9 cellular contexts compared by ENCODE assay signal in the genomic region with DNA sequence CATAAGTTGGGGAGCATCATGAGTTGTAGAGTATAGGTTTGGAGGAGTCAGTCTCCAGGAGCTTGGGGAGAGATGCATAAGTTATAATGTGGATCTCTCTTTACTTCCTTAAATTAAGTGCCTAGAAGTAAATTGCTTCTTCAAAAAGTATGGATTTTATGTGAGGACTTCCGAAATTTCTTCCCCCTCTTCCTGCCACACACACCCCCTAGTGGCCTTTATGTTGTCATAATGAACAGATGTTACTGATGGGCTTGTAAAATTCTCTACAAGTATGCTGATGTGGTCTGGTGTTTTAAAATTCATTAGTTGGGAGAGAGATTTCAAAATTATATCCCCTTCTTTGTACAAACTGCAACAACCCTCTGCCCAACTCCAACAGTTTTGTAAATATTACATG. TPM values are rescaled to one million over a fixed set of nuclear protein-coding genes. Genes with fewer than 3 reads are reported as not detected.
DNase-seq lines count a peak whose midpoint lies in the region; ATAC-seq, FAIRE-seq and TF ChIP-seq lines count a peak whose summit lies in the region.
"Had no signal": no experiment of that assay in that cellular context is flagged by ENCODE, and none has a peak within 500 bp of the region (broad histone marks: within the 10 kb centered on the region; RNA-seq: fewer than 3 reads in every experiment).

No MANE protein-coding gene starts in this region.

- TF ChIP-seq CTCF in Caco-2 (IDR thresholded peaks at IDR 0.05; ENCODE audit: insufficient read depth in 1 of 2, low read depth in 1 of 2, low read length in 1 of 2, severe bottlenecking in 1 of 2, unreplicated experiment in 1 of 2) (peak in 1 of 2 experiments; percentile 37), LNCAP (IDR thresholded peaks at IDR 0.05) (peak; percentile 46; the same call in 1 of the 2 replicates), astrocyte (IDR thresholded peaks at IDR 0.05; ENCODE audit: insufficient read depth, low read depth, low read length) (peak; percentile 48), lower lobe of right lung (IDR thresholded peaks at IDR 0.05) (peak; percentile 41)

- H3K9me3 Mint-ChIP-seq in Caco-2 (ENCODE audit: unreplicated experiment) (no peaks in the 10 kb centered on the region), astrocyte (ENCODE audit: unreplicated experiment) (no peaks in the 10 kb centered on the region)

- peak in 1 of 2 experiments; percentile 11 for DNase-seq in Caco-2
- DNase-seq in astrocyte (ENCODE audit: low read depth) = no peak
- DNase-seq in lower lobe of right lung = no peak
- no peak for DNase-seq in NCI-H1105 (lab: John Stamatoyannopoulos, UW)
- DNase-seq: activated effector memory CD4-positive, alpha-beta T cell treated with anti-CD3 and anti-CD28 coated beads, Interleukin-2, amount 50 U/mL, for 16 hours had no signal

- H3K36me3 ChIP-seq in Caco-2 (ENCODE audit: control insufficient read depth, insufficient read depth, low read length) (no peaks in the 10 kb centered on the region), astrocyte (ENCODE audit: insufficient read depth, low read length) (no peaks in the 10 kb centered on the region), lower lobe of right lung (peaks cover 3% of the 10 kb centered on the region)

- CTCF ChIA-PET in Caco-2 (lab: Charles Lee) = no interaction called here

- H3K9ac ChIP-seq in astrocyte (ENCODE audit: low read length) = no peak overlapping the region

- H3K4me2 ChIP-seq in astrocyte (ENCODE audit: low read length) = no peak overlapping the region

- no TSS peak for BruUV-seq in Caco-2 (replicated peaks; lab: Mats Ljungman, UMichigan)

- H3K4me1 ChIP-seq in Caco-2 = peaks cover 4% of the 10 kb centered on the region; the same call in 1 of the 2 replicates
- peaks cover 10% of the 10 kb centered on the region for H3K4me1 ChIP-seq in astrocyte (ENCODE audit: insufficient read depth, low read length)
- peaks cover 19% of the 10 kb centered on the region for H3K4me1 ChIP-seq in lower lobe of right lung

- FAIRE-seq in astrocyte (lab: Jason Lieb, UNC) = peak; percentile 29

- H3K9me3 ChIP-seq in Caco-2 = no peaks in the 10 kb centered on the region
- H3K9me3 ChIP-seq in astrocyte (ENCODE audit: insufficient read depth, low read depth, low read length) = no peaks in the 10 kb centered on the region
- H3K9me3 ChIP-seq in lower lobe of right lung = no peaks in the 10 kb centered on the region

- intact Hi-C loops in Caco-2 (cut with micrococcal nuclease; ENCODE audit: unreplicated experiment) (loop anchor here (1.0 to 5.0 kb wide), 2 partner anchors 144 to 401 kb away; no protein-coding TSS in a partner anchor), lower lobe of right lung (cut with DNase I) (no loop called here)

- peaks cover 26% of the 10 kb centered on the region for H3K79me2 ChIP-seq in astrocyte (ENCODE audit: insufficient read depth, low read length)

- H3K27ac Mint-ChIP-seq in Caco-2 (ENCODE audit: unreplicated experiment) = no peak overlapping the region
- H3K27ac Mint-ChIP-seq in astrocyte (ENCODE audit: unreplicated experiment) = no peak overlapping the region

- no peak for ATAC-seq in lower lobe of right lung
- ATAC-seq in HG03571 (IDR thresholded peaks at IDR 0.05; ENCODE audit: unreplicated experiment) = no peak
- no peak for ATAC-seq in HG02571 (IDR thresholded peaks at IDR 0.05; ENCODE audit: unreplicated experiment)
- ATAC-seq in GM21390 (IDR thresholded peaks at IDR 0.05; ENCODE audit: unreplicated experiment) = no peak

- H3K4me1 Mint-ChIP-seq in Caco-2 (ENCODE audit: low read depth, unreplicated experiment) (peaks cover 12% of the 10 kb centered on the region), astrocyte (ENCODE audit: low read depth, unreplicated experiment) (peaks cover 6% of the 10 kb centered on the region)

- H3K4me3 Mint-ChIP-seq in Caco-2 (ENCODE audit: unreplicated experiment) = peak overlapping the region; percentile 26
- H3K4me3 Mint-ChIP-seq in astrocyte (ENCODE audit: unreplicated experiment) = no peak overlapping the region

- H3K4me3 ChIP-seq in Caco-2 (ENCODE audit: low read depth, low read length) (no peak overlapping the region), astrocyte (ENCODE audit: insufficient read depth, low read depth, low read length) (no peak overlapping the region), lower lobe of right lung (no peak overlapping the region)

- peak overlapping the region; percentile 62 for H2AFZ ChIP-seq in astrocyte (ENCODE audit: low read depth, low read length)

- H3K27me3 ChIP-seq in Caco-2 (replicated peaks; ENCODE audit: control insufficient read depth, insufficient read depth, low read length) (no peaks in the 10 kb centered on the region), astrocyte (ENCODE audit: insufficient read depth, low read length) (no peaks in the 10 kb centered on the region), lower lobe of right lung (ENCODE audit: low read depth) (no peaks in the 10 kb centered on the region)

- POLR2A ChIA-PET in Caco-2 (lab: Charles Lee) = no interaction called here

- H3K27me3 Mint-ChIP-seq in Caco-2 (ENCODE audit: insufficient read depth, unreplicated experiment) (no peaks in the 10 kb centered on the region), astrocyte (ENCODE audit: low read depth, unreplicated experiment) (no peaks in the 10 kb centered on the region)

- no peak overlapping the region for H3K27ac ChIP-seq in astrocyte (ENCODE audit: low read depth, low read length)
- no peak overlapping the region for H3K27ac ChIP-seq in lower lobe of right lung

- H4K20me1 ChIP-seq in astrocyte (ENCODE audit: insufficient read depth, low read length) = peaks cover 18% of the 10 kb centered on the region

- peaks cover 17% of the 10 kb centered on the region for H3K36me3 Mint-ChIP-seq in Caco-2 (ENCODE audit: insufficient read depth, unreplicated experiment)
- no peaks in the 10 kb centered on the region for H3K36me3 Mint-ChIP-seq in astrocyte (ENCODE audit: low read depth, unreplicated experiment)

RNA-seq across cellular contexts. Expression of gene METTL14, which starts 2.3 kb away (rescaled TPM):
- total RNA-seq in Caco-2 (2022) = 46.7 and 51.8 TPM in 2 replicates
- total RNA-seq in astrocyte = 32.9 and 35.2 TPM in 2 replicates
- 48.7 TPM for total RNA-seq in lower lobe of right lung
